ENCODE assay signal across 10 cellular contexts in the genomic region with DNA sequence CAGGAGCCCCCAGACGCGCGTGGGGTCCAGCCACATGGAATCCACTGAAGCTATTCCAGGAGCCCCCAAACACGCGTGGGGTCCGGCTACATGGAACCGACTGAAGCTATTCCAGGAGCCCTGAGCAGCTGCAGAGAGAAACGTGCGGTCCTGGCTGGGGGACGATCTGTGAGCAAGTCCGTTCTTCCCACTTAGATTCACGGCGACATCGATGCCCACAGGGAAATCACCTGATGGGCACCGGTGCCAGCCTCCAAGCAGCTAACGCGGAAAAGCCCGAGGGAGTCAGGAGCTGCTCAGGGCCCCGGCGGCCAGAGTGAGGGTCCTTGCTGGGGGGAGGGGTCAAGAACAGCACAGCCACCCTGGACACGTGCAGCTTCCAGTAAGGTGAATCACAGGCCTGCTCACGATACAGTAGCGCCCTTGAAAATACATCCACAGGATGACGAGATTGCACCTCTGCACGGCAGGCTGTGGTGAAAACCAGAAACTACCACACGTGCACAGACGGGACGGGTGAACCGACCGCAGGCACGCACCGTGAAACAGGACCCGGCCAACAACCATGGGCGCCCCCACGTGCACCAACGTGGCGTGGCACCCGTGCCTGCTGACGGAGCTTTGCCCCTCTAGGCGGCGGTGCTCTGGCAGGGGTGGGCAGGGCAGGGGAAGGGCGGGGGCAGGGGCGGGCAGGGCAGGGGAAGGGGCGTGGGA.
DNase-seq lines count a peak whose midpoint lies in the region; ATAC-seq and TF ChIP-seq lines count a peak whose summit lies in the region.
"Had no signal": no experiment of that assay in that cellular context is flagged by ENCODE, and none has a peak within 500 bp of the region (broad histone marks: within the 10 kb centered on the region; RNA-seq: fewer than 3 reads in every experiment).

No MANE protein-coding gene starts in this region.

- ATAC-seq in activated CD8-positive, alpha-beta T cell treated with anti-CD3 and anti-CD28 coated beads for 36 hours = no peak
- ATAC-seq in activated CD8-positive, alpha-beta T cell treated with anti-CD3 and anti-CD28 coated beads, Interleukin-2, amount 10 ng/mL, durations not matched to agents 7 days and 5 days = no peak

- TF ChIP-seq CTCF in activated CD8-positive, alpha-beta T cell treated with anti-CD3 and anti-CD28 coated beads for 36 hours (IDR thresholded peaks at IDR 0.05) = no peak
- TF ChIP-seq CTCF in endothelial cell (IDR thresholded peaks at IDR 0.05; ENCODE audit: unreplicated experiment) (no peak), thyroid gland (IDR thresholded peaks at IDR 0.05) (no peak)

- peak; percentile 33 for DNase-seq in activated CD8-positive, alpha-beta T cell treated with anti-CD3 and anti-CD28 coated beads for 36 hours
- no peak for DNase-seq in activated CD8-positive, alpha-beta T cell treated with anti-CD3 and anti-CD28 coated beads, Interleukin-2, amount 10 ng/mL, durations not matched to agents 7 days and 5 days
- DNase-seq in NAMALWA (ENCODE audit: low spot score) (peak; percentile 68), endothelial cell (ENCODE audit: low spot score) (peak; percentile 47), NCI-H2081 (lab: John Stamatoyannopoulos, UW) (no peak), SIG-M5 (lab: John Stamatoyannopoulos, UW) (no peak), thyroid gland (no peak)
- DNase-seq in stimulated activated CD8-positive, alpha-beta memory T cell treated with anti-CD3 and anti-CD28 coated beads, Interleukin-2, amount 100 ng/mL, for 48 hours (ENCODE audit: low read depth in 2 of 2) = peak; percentile 5 to 9
- DNase-seq: cerebellar nuclear complex, natural killer cell had no signal

- H3K9me3 Mint-ChIP-seq in activated CD8-positive, alpha-beta T cell treated with anti-CD3 and anti-CD28 coated beads for 36 hours = no peaks in the 10 kb centered on the region
- no peaks in the 10 kb centered on the region for H3K9me3 Mint-ChIP-seq in activated CD8-positive, alpha-beta T cell treated with anti-CD3 and anti-CD28 coated beads, Interleukin-2, amount 10 ng/mL, durations not matched to agents 7 days and 5 days (ENCODE audit: insufficient read depth)
- no peaks in the 10 kb centered on the region for H3K9me3 Mint-ChIP-seq in endothelial cell (ENCODE audit: unreplicated experiment)
- H3K9me3 Mint-ChIP-seq: natural killer cell had no signal

- CTCF ChIA-PET in activated CD8-positive, alpha-beta T cell treated with anti-CD3 and anti-CD28 coated beads for 36 hours (lab: Charles Lee) = interaction anchor here (0.7 kb wide), 1 partner anchor 29 kb away, joined by 3 read pairs; no protein-coding TSS in a partner anchor
- CTCF ChIA-PET in activated CD8-positive, alpha-beta T cell treated with anti-CD3 and anti-CD28 coated beads, Interleukin-2, amount 10 ng/mL, durations not matched to agents 7 days and 5 days (lab: Charles Lee) = no interaction called here

- no peaks in the 10 kb centered on the region for H3K4me1 ChIP-seq in thyroid gland

- H3K27ac ChIP-seq in thyroid gland = no peak overlapping the region

- no peaks in the 10 kb centered on the region for H3K27me3 Mint-ChIP-seq in activated CD8-positive, alpha-beta T cell treated with anti-CD3 and anti-CD28 coated beads for 36 hours
- H3K27me3 Mint-ChIP-seq in activated CD8-positive, alpha-beta T cell treated with anti-CD3 and anti-CD28 coated beads, Interleukin-2, amount 10 ng/mL, durations not matched to agents 7 days and 5 days (ENCODE audit: low read depth) = no peaks in the 10 kb centered on the region
- H3K27me3 Mint-ChIP-seq in endothelial cell (ENCODE audit: unreplicated experiment) = peaks cover 14% of the 10 kb centered on the region

- no peaks in the 10 kb centered on the region for H3K9me3 ChIP-seq in thyroid gland

- intact Hi-C loops in activated CD8-positive, alpha-beta T cell treated with anti-CD3 and anti-CD28 coated beads for 36 hours (cut with micrococcal nuclease) = no loop called here
- intact Hi-C loops in thyroid gland (cut with DNase I) = no loop called here

- H3K27me3 ChIP-seq in thyroid gland = no peaks in the 10 kb centered on the region

- no peaks in the 10 kb centered on the region for H3K36me3 ChIP-seq in thyroid gland

- POLR2A ChIA-PET in activated CD8-positive, alpha-beta T cell treated with anti-CD3 and anti-CD28 coated beads for 36 hours (lab: Charles Lee) = no interaction called here
- POLR2A ChIA-PET in activated CD8-positive, alpha-beta T cell treated with anti-CD3 and anti-CD28 coated beads, Interleukin-2, amount 10 ng/mL, durations not matched to agents 7 days and 5 days (lab: Charles Lee) = no interaction called here

- no peak for TF ChIP-seq POLR2A in thyroid gland (IDR thresholded peaks at IDR 0.05)

- 87 to 92% methylated on average over 21 to 44 of the region's 44 CpGs for WGBS in thyroid gland, 2 donors

- no peak overlapping the region for H3K4me3 ChIP-seq in thyroid gland (replicated peaks in 1 of 3)

- no peak overlapping the region for H3K4me3 Mint-ChIP-seq in activated CD8-positive, alpha-beta T cell treated with anti-CD3 and anti-CD28 coated beads for 36 hours
- H3K4me3 Mint-ChIP-seq in activated CD8-positive, alpha-beta T cell treated with anti-CD3 and anti-CD28 coated beads, Interleukin-2, amount 10 ng/mL, durations not matched to agents 7 days and 5 days = no peak overlapping the region
- H3K4me3 Mint-ChIP-seq in endothelial cell (ENCODE audit: unreplicated experiment) = no peak overlapping the region
- H3K4me3 Mint-ChIP-seq: natural killer cell had no signal

- no peak overlapping the region for H3K27ac Mint-ChIP-seq in activated CD8-positive, alpha-beta T cell treated with anti-CD3 and anti-CD28 coated beads for 36 hours
- H3K27ac Mint-ChIP-seq in activated CD8-positive, alpha-beta T cell treated with anti-CD3 and anti-CD28 coated beads, Interleukin-2, amount 10 ng/mL, durations not matched to agents 7 days and 5 days = no peak overlapping the region
- H3K27ac Mint-ChIP-seq in endothelial cell (ENCODE audit: unreplicated experiment) = no peak overlapping the region

- no peaks in the 10 kb centered on the region for H3K36me3 Mint-ChIP-seq in activated CD8-positive, alpha-beta T cell treated with anti-CD3 and anti-CD28 coated beads for 36 hours (ENCODE audit: low read depth)
- no peaks in the 10 kb centered on the region for H3K36me3 Mint-ChIP-seq in activated CD8-positive, alpha-beta T cell treated with anti-CD3 and anti-CD28 coated beads, Interleukin-2, amount 10 ng/mL, durations not matched to agents 7 days and 5 days (ENCODE audit: low read depth)
- H3K36me3 Mint-ChIP-seq in endothelial cell (ENCODE audit: low read depth, unreplicated experiment) = no peaks in the 10 kb centered on the region
- H3K36me3 Mint-ChIP-seq: natural killer cell had no signal

- H3K4me1 Mint-ChIP-seq in activated CD8-positive, alpha-beta T cell treated with anti-CD3 and anti-CD28 coated beads for 36 hours (ENCODE audit: low read depth) = peaks cover 2% of the 10 kb centered on the region
- H3K4me1 Mint-ChIP-seq in activated CD8-positive, alpha-beta T cell treated with anti-CD3 and anti-CD28 coated beads, Interleukin-2, amount 10 ng/mL, durations not matched to agents 7 days and 5 days (ENCODE audit: low read depth) = no peaks in the 10 kb centered on the region
- no peaks in the 10 kb centered on the region for H3K4me1 Mint-ChIP-seq in endothelial cell (ENCODE audit: unreplicated experiment)

Comparison
In these comparisons a context has a peak if more than half of its experiments do, and no peak if none do; other contexts are left out.
1. DNase-seq: peak in activated CD8-positive, alpha-beta T cell treated with anti-CD3 and anti-CD28 coated beads for 36 hours (single experiment), NAMALWA (single experiment), endothelial cell (single experiment) and stimulated activated CD8-positive, alpha-beta memory T cell treated with anti-CD3 and anti-CD28 coated beads, Interleukin-2, amount 100 ng/mL, for 48 hours (2 of 2); none in activated CD8-positive, alpha-beta T cell treated with anti-CD3 and anti-CD28 coated beads, Interleukin-2, amount 10 ng/mL, durations not matched to agents 7 days and 5 days (single experiment), NCI-H2081 (0 of 2), SIG-M5 (single experiment) and thyroid gland (0 of 2).